Comparison of ENCODE assay signal across 7 cellular contexts in genomic region chr11:73376803-73377629, GRCh38.
DNase-seq lines count a peak whose midpoint lies in the region; ATAC-seq and TF ChIP-seq lines count a peak whose summit lies in the region.

No MANE protein-coding gene starts in this region.

- no peaks in the 10 kb centered on the region for H3K36me3 ChIP-seq in mucosa of rectum (ENCODE audit: control insufficient read depth in 2 of 2, insufficient read depth in 2 of 2, low read length in 2 of 2)

- peaks cover 13 to 26% of the 10 kb centered on the region in 2 donors for H3K4me1 ChIP-seq in mucosa of rectum (ENCODE audit: control insufficient read depth in 2 of 2, insufficient read depth in 2 of 2, low read length in 2 of 2)

- H3K9me3 ChIP-seq in mucosa of rectum (ENCODE audit: control insufficient read depth in 2 of 2, low read length in 2 of 2) = no peaks in the 10 kb centered on the region

- ATAC-seq in GM18502 (IDR thresholded peaks at IDR 0.05; ENCODE audit: poor library complexity, unreplicated experiment) (peak; percentile 11), HG02943 (IDR thresholded peaks at IDR 0.05; ENCODE audit: low read depth, unreplicated experiment) (peak; percentile 22)

- H3K4me3 ChIP-seq in epithelial cell of esophagus (ENCODE audit: low read length) (peak overlapping the region; percentile 65), mucosa of rectum (ENCODE audit: low read length in 2 of 2) (peak overlapping the region; percentile 77 to 81)

- DNase-seq in NOMO-1 treated with dmso at 0.1 percent for 144 hours (lab: John Stamatoyannopoulos, UW; ENCODE audit: unreplicated experiment) = peak; percentile 87
- DNase-seq in activated CD8-positive, alpha-beta memory T cell treated with anti-CD3 and anti-CD28 coated beads, Interleukin-2, amount 50 U/mL, for 4 hours = peak; percentile 49
- peak; percentile 80 for DNase-seq in epithelial cell of esophagus (ENCODE audit: low read depth)
- DNase-seq in stimulated activated CD8-positive, alpha-beta memory T cell treated with anti-CD3 and anti-CD28 coated beads, Interleukin-4, amount 100 ng/mL, for 48 hours = peak; percentile 73

- TF ChIP-seq CTCF in epithelial cell of esophagus (IDR thresholded peaks at IDR 0.05; ENCODE audit: insufficient read depth, low read depth, low read length, missing control alignments) = no peak

- H3K9ac ChIP-seq in mucosa of rectum (ENCODE audit: low read depth in 1 of 2, low read length in 2 of 2) = peak overlapping the region; percentile 66 to 72

- no peaks in the 10 kb centered on the region for H3K27me3 ChIP-seq in mucosa of rectum (ENCODE audit: control insufficient read depth in 2 of 2, insufficient read depth in 2 of 2, low read length in 2 of 2)

- H3K27ac ChIP-seq in mucosa of rectum (ENCODE audit: low read depth in 2 of 2, low read length in 2 of 2) = peak overlapping the region; percentile 65 to 81

Comparison
In these comparisons a context has a peak if more than half of its experiments do, and no peak if none do; other contexts are left out.
1. Peak in every context shown above with its lines: DNase-seq, ATAC-seq, H3K4me3 ChIP-seq and H3K27ac ChIP-seq.